Comparison of ENCODE assay signal across 1 cellular context in the genomic region with DNA sequence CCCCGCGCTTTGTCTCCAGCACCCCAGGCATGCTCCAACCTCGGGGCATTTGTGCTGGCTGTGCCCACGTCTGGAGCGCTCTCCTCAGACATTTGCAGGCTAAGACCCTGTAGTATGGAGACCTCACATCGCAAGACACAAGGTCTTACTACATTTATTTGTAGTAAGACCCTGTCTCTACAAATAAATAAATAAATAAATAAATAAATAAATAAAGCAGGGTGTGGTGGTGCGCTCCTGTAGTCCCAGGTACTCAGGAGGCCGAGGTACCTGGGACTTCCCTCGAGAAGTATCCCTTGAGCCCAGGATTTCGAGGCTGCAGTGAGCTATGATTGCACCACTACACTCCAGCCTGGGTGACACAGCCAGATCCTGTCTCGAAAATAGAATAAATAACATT.
TF ChIP-seq lines count a peak whose summit lies in the region.

No MANE protein-coding gene starts in this region.

TF ChIP-seq in HEK293, 187 proteins besides CTCF, POLR2A, EP300 and RAD21:
- TF ChIP-seq, protein P1, sequence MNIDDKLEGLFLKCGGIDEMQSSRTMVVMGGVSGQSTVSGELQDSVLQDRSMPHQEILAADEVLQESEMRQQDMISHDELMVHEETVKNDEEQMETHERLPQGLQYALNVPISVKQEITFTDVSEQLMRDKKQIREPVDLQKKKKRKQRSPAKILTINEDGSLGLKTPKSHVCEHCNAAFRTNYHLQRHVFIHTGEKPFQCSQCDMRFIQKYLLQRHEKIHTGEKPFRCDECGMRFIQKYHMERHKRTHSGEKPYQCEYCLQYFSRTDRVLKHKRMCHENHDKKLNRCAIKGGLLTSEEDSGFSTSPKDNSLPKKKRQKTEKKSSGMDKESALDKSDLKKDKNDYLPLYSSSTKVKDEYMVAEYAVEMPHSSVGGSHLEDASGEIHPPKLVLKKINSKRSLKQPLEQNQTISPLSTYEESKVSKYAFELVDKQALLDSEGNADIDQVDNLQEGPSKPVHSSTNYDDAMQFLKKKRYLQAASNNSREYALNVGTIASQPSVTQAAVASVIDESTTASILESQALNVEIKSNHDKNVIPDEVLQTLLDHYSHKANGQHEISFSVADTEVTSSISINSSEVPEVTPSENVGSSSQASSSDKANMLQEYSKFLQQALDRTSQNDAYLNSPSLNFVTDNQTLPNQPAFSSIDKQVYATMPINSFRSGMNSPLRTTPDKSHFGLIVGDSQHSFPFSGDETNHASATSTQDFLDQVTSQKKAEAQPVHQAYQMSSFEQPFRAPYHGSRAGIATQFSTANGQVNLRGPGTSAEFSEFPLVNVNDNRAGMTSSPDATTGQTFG (tag by site-specific recombination; IDR thresholded peaks at IDR 0.05; ENCODE audit: borderline replicate concordance): no peak
- peak; percentile 72; the same call in 1 of the 2 replicates for TF ChIP-seq ZNF394 (tag by site-specific recombination; IDR thresholded peaks at IDR 0.05; ENCODE audit: borderline replicate concordance)
- TF ChIP-seq ZSCAN30 (tag by site-specific recombination; IDR thresholded peaks at IDR 0.05): no peak
- TF ChIP-seq ZNF654 (tag by site-specific recombination; IDR thresholded peaks at IDR 0.05; ENCODE audit: low read depth): 0 out of 2 replicates have a peak, but pooled peaks have one; percentile 10
- TF ChIP-seq ZBTB8A (tag by site-specific recombination; IDR thresholded peaks at IDR 0.05): 0 out of 2 replicates have a peak, but pooled peaks have one; percentile 33
- 0 out of 2 replicates have a peak, but pooled peaks have one; percentile 15 for TF ChIP-seq ZNF629 (tag by site-specific recombination; IDR thresholded peaks at IDR 0.05)
- TF ChIP-seq ZNF426 (tag by site-specific recombination; IDR thresholded peaks at IDR 0.05): peak; percentile 41
- TF ChIP-seq, protein P2, sequence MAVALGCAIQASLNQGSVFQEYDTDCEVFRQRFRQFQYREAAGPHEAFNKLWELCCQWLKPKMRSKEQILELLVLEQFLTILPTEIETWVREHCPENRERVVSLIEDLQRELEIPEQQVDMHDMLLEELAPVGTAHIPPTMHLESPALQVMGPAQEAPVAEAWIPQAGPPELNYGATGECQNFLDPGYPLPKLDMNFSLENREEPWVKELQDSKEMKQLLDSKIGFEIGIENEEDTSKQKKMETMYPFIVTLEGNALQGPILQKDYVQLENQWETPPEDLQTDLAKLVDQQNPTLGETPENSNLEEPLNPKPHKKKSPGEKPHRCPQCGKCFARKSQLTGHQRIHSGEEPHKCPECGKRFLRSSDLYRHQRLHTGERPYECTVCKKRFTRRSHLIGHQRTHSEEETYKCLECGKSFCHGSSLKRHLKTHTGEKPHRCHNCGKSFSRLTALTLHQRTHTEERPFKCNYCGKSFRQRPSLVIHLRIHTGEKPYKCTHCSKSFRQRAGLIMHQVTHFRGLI (tag by site-specific recombination; IDR thresholded peaks at IDR 0.05): no peak
- TF ChIP-seq, protein P3, sequence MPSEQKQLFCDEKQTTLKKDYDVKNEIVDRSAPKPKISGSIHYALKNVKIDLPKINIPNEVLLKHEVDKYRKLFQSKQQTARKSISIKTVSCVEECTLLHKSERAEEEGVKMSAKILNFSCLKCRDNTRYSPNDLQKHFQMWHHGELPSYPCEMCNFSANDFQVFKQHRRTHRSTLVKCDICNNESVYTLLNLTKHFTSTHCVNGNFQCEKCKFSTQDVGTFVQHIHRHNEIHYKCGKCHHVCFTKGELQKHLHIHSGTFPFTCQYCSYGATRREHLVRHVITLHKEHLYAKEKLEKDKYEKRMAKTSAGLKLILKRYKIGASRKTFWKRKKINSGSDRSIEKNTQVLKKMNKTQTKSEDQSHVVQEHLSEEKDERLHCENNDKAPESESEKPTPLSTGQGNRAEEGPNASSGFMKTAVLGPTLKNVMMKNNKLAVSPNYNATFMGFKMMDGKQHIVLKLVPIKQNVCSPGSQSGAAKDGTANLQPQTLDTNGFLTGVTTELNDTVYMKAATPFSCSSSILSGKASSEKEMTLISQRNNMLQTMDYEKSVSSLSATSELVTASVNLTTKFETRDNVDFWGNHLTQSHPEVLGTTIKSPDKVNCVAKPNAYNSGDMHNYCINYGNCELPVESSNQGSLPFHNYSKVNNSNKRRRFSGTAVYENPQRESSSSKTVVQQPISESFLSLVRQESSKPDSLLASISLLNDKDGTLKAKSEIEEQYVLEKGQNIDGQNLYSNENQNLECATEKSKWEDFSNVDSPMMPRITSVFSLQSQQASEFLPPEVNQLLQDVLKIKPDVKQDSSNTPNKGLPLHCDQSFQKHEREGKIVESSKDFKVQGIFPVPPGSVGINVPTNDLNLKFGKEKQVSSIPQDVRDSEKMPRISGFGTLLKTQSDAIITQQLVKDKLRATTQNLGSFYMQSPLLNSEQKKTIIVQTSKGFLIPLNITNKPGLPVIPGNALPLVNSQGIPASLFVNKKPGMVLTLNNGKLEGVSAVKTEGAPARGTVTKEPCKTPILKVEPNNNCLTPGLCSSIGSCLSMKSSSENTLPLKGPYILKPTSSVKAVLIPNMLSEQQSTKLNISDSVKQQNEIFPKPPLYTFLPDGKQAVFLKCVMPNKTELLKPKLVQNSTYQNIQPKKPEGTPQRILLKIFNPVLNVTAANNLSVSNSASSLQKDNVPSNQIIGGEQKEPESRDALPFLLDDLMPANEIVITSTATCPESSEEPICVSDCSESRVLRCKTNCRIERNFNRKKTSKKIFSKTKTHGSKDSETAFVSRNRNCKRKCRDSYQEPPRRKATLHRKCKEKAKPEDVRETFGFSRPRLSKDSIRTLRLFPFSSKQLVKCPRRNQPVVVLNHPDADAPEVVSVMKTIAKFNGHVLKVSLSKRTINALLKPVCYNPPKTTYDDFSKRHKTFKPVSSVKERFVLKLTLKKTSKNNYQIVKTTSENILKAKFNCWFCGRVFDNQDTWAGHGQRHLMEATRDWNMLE (tag by site-specific recombination; conservative IDR thresholded peaks at IDR 0.05; ENCODE audit: low read depth): peak; percentile 54; the same call in 1 of the 2 replicates
- peak; percentile 35 for TF ChIP-seq ZNF623 (tag by site-specific recombination; IDR thresholded peaks at IDR 0.05)
- TF ChIP-seq ZNF140 (tag by site-specific recombination; IDR thresholded peaks at IDR 0.05): no peak
TF ChIP-seq in HEK293: peak in this region for 7.
